21 cellular contexts compared by ENCODE assay signal in genomic region chr7:152869041-152869676, GRCh38.
DNase-seq lines count a peak whose midpoint lies in the region; ATAC-seq, FAIRE-seq and TF ChIP-seq lines count a peak whose summit lies in the region.
"Had no signal": no experiment of that assay in that cellular context is flagged by ENCODE, and none has a peak within 500 bp of the region (broad histone marks: within the 10 kb centered on the region; RNA-seq: fewer than 3 reads in every experiment).

No MANE protein-coding gene starts in this region.

- no peak overlapping the region for H3K4me3 ChIP-seq in H1 (ENCODE audit: extremely low read depth in 1 of 4, insufficient read depth in 2 of 4, low read depth in 3 of 4, low read length in 4 of 4)
- no peak overlapping the region for H3K4me3 ChIP-seq in upper lobe of right lung
- H3K4me3 ChIP-seq in endodermal cell (ENCODE audit: low read length), result no peak overlapping the region
- H3K4me3 ChIP-seq: A549 had no signal

- WGBS in H1 (ENCODE audit: extremely low coverage in 1 of 2, insufficient coverage in 1 of 2, insufficient read length in 1 of 2, insufficient replicate concordance in 2 of 2, low coverage in 1 of 2, low lambda C conversion rate in 2 of 2, missing lambda C conversion rate in 1 of 2), 2 experiments, result 86% methylated on average over 14 of the region's 14 CpGs; no CpG with 5 or more reads in 1 of the 2 experiments
- 93 to 95% methylated on average over 12 to 14 of the region's 14 CpGs for WGBS in endodermal cell (ENCODE audit: insufficient coverage in 1 of 2, insufficient read length in 1 of 2), 2 experiments

- CTCF ChIA-PET in H1 (lab: Charles Lee; ENCODE audit: partially characterized antibody), result interaction anchor here (0.6 kb wide), 1 partner anchor 8 kb away, joined by 3 read pairs; no protein-coding TSS in a partner anchor

- H3K4me2 ChIP-seq in H1 (ENCODE audit: insufficient read depth in 1 of 2, low read depth in 2 of 2, low read length in 2 of 2), result no peak overlapping the region
- H3K4me2 ChIP-seq: A549 had no signal

- H3K4me1 ChIP-seq in H1 (replicated peaks in 1 of 4; ENCODE audit: control insufficient read depth in 3 of 4, insufficient read depth in 4 of 4, low read length in 3 of 4) (no peaks in the 10 kb centered on the region), upper lobe of right lung (no peaks in the 10 kb centered on the region), endodermal cell (ENCODE audit: control insufficient read depth, insufficient read depth, low read length) (no peaks in the 10 kb centered on the region)
- H3K4me1 ChIP-seq: A549 had no signal

- H3K23ac ChIP-seq in H1 (ENCODE audit: insufficient read length), result no peak overlapping the region

- no peak overlapping the region for H2BK120ac ChIP-seq in H1 (replicated peaks; ENCODE audit: low read depth, low read length)

- no peak overlapping the region for H3K27ac Mint-ChIP-seq in activated T-helper 17 cell treated with anti-CD3 and anti-CD28 coated beads, Interleukin-2, amount 50 U/mL, for 72 hours
- no peak overlapping the region for H3K27ac Mint-ChIP-seq in endodermal cell
- H3K27ac Mint-ChIP-seq: B cell, CD14-positive monocyte had no signal

- H3K27ac ChIP-seq in H1 (ENCODE audit: low read depth, low read length) (no peak overlapping the region), upper lobe of right lung (no peak overlapping the region), endodermal cell (ENCODE audit: low read depth, low read length) (no peak overlapping the region)
- H3K27ac ChIP-seq: A549, HL-60 had no signal

- peaks cover 3% of the 10 kb centered on the region for H3K4me1 Mint-ChIP-seq in activated T-helper 17 cell treated with anti-CD3 and anti-CD28 coated beads, Interleukin-2, amount 50 U/mL, for 72 hours
- no peaks in the 10 kb centered on the region for H3K4me1 Mint-ChIP-seq in endodermal cell
- H3K4me1 Mint-ChIP-seq: B cell, CD14-positive monocyte had no signal

- no peak overlapping the region for H2BK5ac ChIP-seq in H1 (ENCODE audit: low read depth, low read length)

- H2AFZ ChIP-seq in H1 (ENCODE audit: low read length), result no peak overlapping the region

- no peaks in the 10 kb centered on the region for H3K79me1 ChIP-seq in H1 (ENCODE audit: low read depth, low read length)

- POLR2A ChIA-PET in H1 (lab: Charles Lee; ENCODE audit: partially characterized antibody), result no interaction called here

- intact Hi-C loops in Right ventricle myocardium superior (cut with DNase I) (no loop called here), left cardiac atrium (cut with DNase I) (no loop called here), upper lobe of right lung (cut with DNase I) (no loop called here)

- H3K36me3 ChIP-seq in H1 (ENCODE audit: control insufficient read depth in 2 of 4, insufficient read depth in 4 of 4, low read length in 3 of 4) (no peaks in the 10 kb centered on the region), upper lobe of right lung (no peaks in the 10 kb centered on the region), endodermal cell (ENCODE audit: control insufficient read depth, insufficient read depth, low read length) (no peaks in the 10 kb centered on the region)

- H2BK12ac ChIP-seq in H1 (ENCODE audit: low read depth, low read length), result no peak overlapping the region

- H3K9me3 Mint-ChIP-seq in activated T-helper 17 cell treated with anti-CD3 and anti-CD28 coated beads, Interleukin-2, amount 50 U/mL, for 72 hours, result no peaks in the 10 kb centered on the region
- H3K9me3 Mint-ChIP-seq in endodermal cell, result no peaks in the 10 kb centered on the region
- H3K9me3 Mint-ChIP-seq: CD14-positive monocyte had no signal

- TF ChIP-seq CTCF in H1 (IDR thresholded peaks at IDR 0.05; ENCODE audit: control extremely low read depth in 1 of 3, insufficient read depth in 1 of 3, low read depth in 1 of 3, low read length in 3 of 3) (no peak), upper lobe of right lung (IDR thresholded peaks at IDR 0.05) (no peak), endodermal cell (conservative IDR thresholded peaks at IDR 0.05) (no peak)

- no peak for FAIRE-seq in H1 (lab: Jason Lieb, UNC)
- FAIRE-seq: A549, G401.6, GM12892 had no signal

- no peak overlapping the region for H3K56ac ChIP-seq in H1 (replicated peaks; ENCODE audit: insufficient read length, low read depth, low read length)

- no peak overlapping the region for H4K5ac ChIP-seq in H1 (ENCODE audit: insufficient read length, low read depth, low read length)

- no peak for TF ChIP-seq POLR2A in H1 (IDR thresholded peaks at IDR 0.05; ENCODE audit: control extremely low read depth in 1 of 2, low read depth in 2 of 2, low read length in 2 of 2)

- no peaks in the 10 kb centered on the region for H3K79me2 ChIP-seq in H1 (ENCODE audit: control insufficient read depth in 1 of 2, insufficient read depth in 2 of 2, low read length in 2 of 2)

- no peak overlapping the region for H3K9ac ChIP-seq in H1 (replicated peaks in 1 of 4; ENCODE audit: extremely low read depth in 1 of 4, low read depth in 3 of 4, low read length in 3 of 4)
- H3K9ac ChIP-seq in endodermal cell (ENCODE audit: extremely low read depth, low read length, poor library complexity, severe bottlenecking), result no peak overlapping the region

- no peaks in the 10 kb centered on the region for H3K27me3 ChIP-seq in H1 (replicated peaks in 1 of 4; ENCODE audit: control insufficient read depth in 3 of 4, extremely low read depth in 1 of 4, insufficient read depth in 3 of 4, low read length in 3 of 4)
- no peaks in the 10 kb centered on the region for H3K27me3 ChIP-seq in upper lobe of right lung
- H3K27me3 ChIP-seq in endodermal cell (ENCODE audit: control insufficient read depth, insufficient read depth, low read length, poor library complexity, severe bottlenecking), result no peaks in the 10 kb centered on the region

- no peak overlapping the region for H3K4me3 Mint-ChIP-seq in activated T-helper 17 cell treated with anti-CD3 and anti-CD28 coated beads, Interleukin-2, amount 50 U/mL, for 72 hours
- no peak overlapping the region for H3K4me3 Mint-ChIP-seq in endodermal cell
- H3K4me3 Mint-ChIP-seq: B cell, CD14-positive monocyte had no signal

- H3K14ac ChIP-seq in H1 (ENCODE audit: insufficient read length), result no peak overlapping the region

- TF ChIP-seq RAD21 in H1 (IDR thresholded peaks at IDR 0.05 in 1 of 2, conservative IDR thresholded peaks at IDR 0.05 in 1 of 2; ENCODE audit: low read depth in 2 of 2, low read length in 2 of 2), result no peak

- DNase-seq in Right ventricle myocardium superior (peak; percentile 10), left cardiac atrium (no peak), H1 (ENCODE audit: low read depth in 1 of 2, low spot score in 2 of 2) (peak in 1 of 2 experiments; percentile 20), mesenteric fat pad (ENCODE audit: low spot score) (peak; percentile 64), upper lobe of right lung (peak; percentile 54), endodermal cell (no peak)
- DNase-seq: HCEC 1CT; NCI-H1105; NCI-H146; NCI-H2029; NCI-H2227 treated with DMSO at 0.1 percent for 48 hours; NCI-H510A; NK-92 treated with Interleukin-12 subunit alpha and Interleukin-12 subunit beta, amount 100 ng/mL, for 24 hours had no signal

- H4K8ac ChIP-seq in H1 (ENCODE audit: extremely low read depth, insufficient read depth, low read length), result peak overlapping the region; percentile 3; the same call in 1 of the 2 replicates

- H2AK5ac ChIP-seq in H1 (ENCODE audit: low read depth, low read length), result no peak overlapping the region

- peaks cover 0 to 2% of the 10 kb centered on the region in 2 experiments for H4K20me1 ChIP-seq in H1 (replicated peaks in 1 of 2; ENCODE audit: control insufficient read depth in 1 of 2, insufficient read depth in 2 of 2, low read length in 2 of 2)

- no peaks in the 10 kb centered on the region for H3K23me2 ChIP-seq in H1 (ENCODE audit: low read depth, low read length)

- no peak for TF ChIP-seq EP300 in H1 (IDR thresholded peaks at IDR 0.05; ENCODE audit: borderline replicate concordance in 1 of 2, low read depth in 2 of 2, low read length in 2 of 2)

- peak overlapping the region; percentile 13; the same call in 1 of the 2 replicates for H3K18ac ChIP-seq in H1 (ENCODE audit: extremely low read depth, low read length)

- H3K4ac ChIP-seq in H1 (replicated peaks; ENCODE audit: insufficient read length, low read depth, low read length), result no peak overlapping the region

- no peak overlapping the region for H2BK20ac ChIP-seq in H1 (ENCODE audit: low read length)

- no peaks in the 10 kb centered on the region for H3K9me3 ChIP-seq in H1 (ENCODE audit: insufficient read depth in 2 of 2, low read depth in 1 of 2, low read length in 1 of 2)
- no peaks in the 10 kb centered on the region for H3K9me3 ChIP-seq in upper lobe of right lung
- H3K9me3 ChIP-seq in endodermal cell (ENCODE audit: control insufficient read depth, low read length), result no peaks in the 10 kb centered on the region
- H3K9me3 ChIP-seq: A549 had no signal

- no peaks in the 10 kb centered on the region for H3K36me3 Mint-ChIP-seq in activated T-helper 17 cell treated with anti-CD3 and anti-CD28 coated beads, Interleukin-2, amount 50 U/mL, for 72 hours (ENCODE audit: low read depth)
- H3K36me3 Mint-ChIP-seq in endodermal cell (ENCODE audit: low read depth), result peaks cover 5% of the 10 kb centered on the region
- H3K36me3 Mint-ChIP-seq: CD14-positive monocyte had no signal

- no peaks in the 10 kb centered on the region for H3K27me3 Mint-ChIP-seq in activated T-helper 17 cell treated with anti-CD3 and anti-CD28 coated beads, Interleukin-2, amount 50 U/mL, for 72 hours
- H3K27me3 Mint-ChIP-seq in endodermal cell (ENCODE audit: insufficient read depth), result no peaks in the 10 kb centered on the region
- H3K27me3 Mint-ChIP-seq: B cell had no signal

- no peak overlapping the region for H4K91ac ChIP-seq in H1 (replicated peaks; ENCODE audit: insufficient read length, low read length)

- H2BK15ac ChIP-seq in H1 (ENCODE audit: low read length), result no peak overlapping the region

- ATAC-seq in Right ventricle myocardium superior (ENCODE audit: poor library complexity) (no peak), left cardiac atrium (no peak), upper lobe of right lung (no peak)
- no peak for ATAC-seq in activated T-helper 17 cell treated with anti-CD3 and anti-CD28 coated beads, Interleukin-2, amount 50 U/mL, for 72 hours (replicated peaks)
- ATAC-seq: A549, Panc1 had no signal

TF ChIP-seq in H1, 55 proteins besides CTCF, POLR2A, EP300 and RAD21 (continues in another document):
- TF ChIP-seq USF2 (IDR thresholded peaks at IDR 0.05; ENCODE audit: low read length), result no peak
- TF ChIP-seq CBX5 (IDR thresholded peaks at IDR 0.05; ENCODE audit: low read depth, low read length), result no peak
- no peak for TF ChIP-seq BRCA1 (IDR thresholded peaks at IDR 0.05; ENCODE audit: low read depth, low read length)
- no peak for TF ChIP-seq EZH2 (IDR thresholded peaks at IDR 0.05; ENCODE audit: low read depth, low read length, severe bottlenecking)
- no peak for TF ChIP-seq CHD1 (IDR thresholded peaks at IDR 0.05; ENCODE audit: low read depth, low read length)

Comparison
In these comparisons a context has a peak if more than half of its experiments do, and no peak if none do; other contexts are left out.
1. DNase-seq: peak in Right ventricle myocardium superior (single experiment), mesenteric fat pad (single experiment) and upper lobe of right lung (single experiment); none in left cardiac atrium (single experiment) and endodermal cell (single experiment).